ENCODE assay signal across 19 cellular contexts in the genomic region with DNA sequence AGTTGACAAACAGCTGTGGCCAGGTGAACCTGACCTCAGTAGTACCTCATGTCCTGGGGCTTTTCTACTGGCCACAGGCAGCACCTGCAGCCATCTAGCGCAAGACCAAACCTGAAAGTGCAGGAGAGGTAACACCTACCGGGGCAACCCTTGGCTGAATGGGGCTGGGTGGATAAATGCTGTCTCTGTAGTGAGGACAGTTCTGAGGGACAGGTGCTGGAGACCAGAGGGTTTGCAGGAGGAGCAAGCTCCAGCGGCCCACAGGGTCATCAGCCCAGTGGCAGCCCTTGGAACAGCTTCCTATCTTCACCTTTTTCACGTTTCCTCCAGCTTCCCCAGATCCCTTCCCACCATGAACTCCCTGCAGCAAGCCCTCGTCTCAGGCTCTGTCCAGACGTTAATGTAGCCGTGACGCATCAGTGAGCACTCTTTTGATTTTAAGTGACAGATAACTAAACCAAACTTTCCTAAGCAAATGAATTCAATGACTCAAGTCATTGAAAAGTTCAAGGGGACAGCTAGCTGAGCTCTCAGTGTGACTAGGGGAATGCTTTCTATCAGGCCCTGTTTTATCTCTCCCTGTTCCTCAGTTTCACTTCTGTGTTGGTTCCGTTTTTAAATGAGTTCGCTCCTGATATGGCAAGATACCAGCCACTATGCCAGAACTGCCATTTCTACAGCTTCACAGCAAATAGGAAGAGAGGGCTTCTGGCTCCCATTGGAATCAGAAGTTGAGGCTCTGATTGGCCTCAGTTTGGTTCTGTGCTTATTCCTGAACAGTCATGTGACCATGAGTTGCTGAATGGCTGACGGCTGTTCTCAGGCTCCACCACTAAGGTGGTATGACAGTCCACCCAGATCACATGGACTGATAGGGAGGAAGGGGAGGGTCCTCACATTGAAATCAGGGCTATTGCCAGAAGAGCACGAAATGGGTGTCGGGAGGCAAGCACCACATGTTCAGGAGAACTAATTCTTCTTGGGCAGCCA. TPM values are rescaled to one million over a fixed set of nuclear protein-coding genes. Genes with fewer than 3 reads are reported as not detected.
A peak's percentile ranks its signal among the peaks of the same experiment; 100 is the strongest.
DNase-seq lines count a peak whose midpoint lies in the region; ATAC-seq, FAIRE-seq and TF ChIP-seq lines count a peak whose summit lies in the region.
"Had no signal": no experiment of that assay in that cellular context is flagged by ENCODE, and none has a peak within 500 bp of the region (broad histone marks: within the 10 kb centered on the region; RNA-seq: fewer than 3 reads in every experiment).

No MANE protein-coding gene starts in this region.

- no peaks in the 10 kb centered on the region for H3K79me2 ChIP-seq in Karpas-422 (ENCODE audit: low read length)
- H3K79me2 ChIP-seq in GM12878 (ENCODE audit: control insufficient read depth, insufficient read depth, low read length), result no peaks in the 10 kb centered on the region

- no TSS peak for BruUV-seq in GM12878 (replicated peaks; lab: Mats Ljungman, UMichigan)

- SMC1A ChIA-PET in GM12878 (lab: Charles Lee; ENCODE audit: uncharacterized antibody, unreplicated experiment), result interaction anchor here (1.0 to 1.4 kb wide), 4 partner anchors 92 to 103 kb away, joined by 3 to 9 read pairs (median 5); no protein-coding TSS in a partner anchor

- H3K9me2 ChIP-seq in Karpas-422 (replicated peaks; ENCODE audit: insufficient read depth, low read length), result no peaks in the 10 kb centered on the region

- TF ChIP-seq POLR2A in GM12878 (IDR thresholded peaks at IDR 0.05; ENCODE audit: low read depth, low read length), result no peak
- no peak for TF ChIP-seq POLR2A in esophagus squamous epithelium (IDR thresholded peaks at IDR 0.05)

- ATAC-seq in GM19395 (IDR thresholded peaks at IDR 0.05; ENCODE audit: unreplicated experiment), result peak; percentile 56
- peak; percentile 64 for ATAC-seq in GM12878
- ATAC-seq: activated CD8-positive, alpha-beta T cell treated with anti-CD3 and anti-CD28 coated beads for 36 hours; pancreas had no signal

- H3K4me2 ChIP-seq in Karpas-422 (ENCODE audit: low read depth, low read length, poor library complexity, severe bottlenecking), result peak overlapping the region; percentile 51
- peak overlapping the region; percentile 26; the same call in 1 of the 2 replicates for H3K4me2 ChIP-seq in GM12878 (ENCODE audit: control insufficient read depth, insufficient read depth)

- no peak overlapping the region for H2AFZ ChIP-seq in Karpas-422 (ENCODE audit: low read length)
- peak overlapping the region; percentile 22; the same call in 1 of the 2 replicates for H2AFZ ChIP-seq in GM12878 (ENCODE audit: control insufficient read depth, low read depth, low read length)

- RAD21 ChIA-PET in GM12878 (lab: Charles Lee; ENCODE audit: unreplicated experiment), result interaction anchor here (0.6 to 1.4 kb wide), 2 partner anchors 11 to 89 kb away, joined by 3 to 4 read pairs; no protein-coding TSS in a partner anchor

- peaks cover 8% of the 10 kb centered on the region for H3K4me1 ChIP-seq in Karpas-422 (ENCODE audit: low read length)
- H3K4me1 ChIP-seq in GM12878 (ENCODE audit: control insufficient read depth, insufficient read depth, low read length), result peaks cover 14% of the 10 kb centered on the region
- H3K4me1 ChIP-seq in esophagus squamous epithelium, result peaks cover 0 to 30% (median 0%) of the 10 kb centered on the region in 3 donors
- H3K4me1 ChIP-seq: Caco-2, pancreas, SJCRH30 had no signal

- TF ChIP-seq CTCF in GM12878 (IDR thresholded peaks at IDR 0.05 in 2 of 3, conservative IDR thresholded peaks at IDR 0.05 in 1 of 3; ENCODE audit: control insufficient read depth in 2 of 3, extremely low read depth in 1 of 3, insufficient read depth in 1 of 3, low read depth in 3 of 3, low read length in 3 of 3), result no peak
- TF ChIP-seq CTCF in foreskin fibroblast (IDR thresholded peaks at IDR 0.05; ENCODE audit: low read depth, low read length), result no peak
- TF ChIP-seq CTCF in esophagus squamous epithelium (IDR thresholded peaks at IDR 0.05), result no peak

- CTCF ChIA-PET in GM12878 (lab: Yijun Ruan, JAX), result interaction anchor here (1.0 to 3.5 kb wide), 5 partner anchors 12 to 112 kb away, joined by 3 to 19 read pairs (median 7); a partner anchor contains a TSS

- TF ChIP-seq RAD21 in GM12878 (IDR thresholded peaks at IDR 0.05; ENCODE audit: insufficient read depth, low read depth, low read length), result no peak

- H3K4me3 ChIP-seq in Karpas-422 (ENCODE audit: low read length), result no peak overlapping the region
- no peak overlapping the region for H3K4me3 ChIP-seq in GM12878
- H3K4me3 ChIP-seq in foreskin fibroblast (ENCODE audit: low read depth in 1 of 2, low read length in 2 of 2), result no peak overlapping the region
- no peak overlapping the region for H3K4me3 ChIP-seq in esophagus squamous epithelium
- H3K4me3 ChIP-seq: coronary artery, mucosa of descending colon, pancreas, SJCRH30 had no signal

- POLR2A ChIA-PET in GM12878 (lab: Charles Lee), result no interaction called here

- H3K36me3 ChIP-seq in Karpas-422 (ENCODE audit: insufficient read depth, low read length), result no peaks in the 10 kb centered on the region
- H3K36me3 ChIP-seq in GM12878 (ENCODE audit: control insufficient read depth in 2 of 2, insufficient read depth in 2 of 2, low read length in 1 of 2), result no peaks in the 10 kb centered on the region
- no peaks in the 10 kb centered on the region for H3K36me3 ChIP-seq in esophagus squamous epithelium
- H3K36me3 ChIP-seq: pancreas, SJCRH30 had no signal

- in situ Hi-C loops in GM12878 (cut with MboI), result loop anchor here (5.0 to 10.0 kb wide), 4 partner anchors 93 to 783 kb away; no protein-coding TSS in a partner anchor

- TF ChIP-seq EP300 in GM12878 (IDR thresholded peaks at IDR 0.05; ENCODE audit: borderline replicate concordance in 1 of 2, control insufficient read depth in 1 of 2, low read depth in 2 of 2, low read length in 2 of 2), result no peak

- 8% methylated on average over 13 of the region's 13 CpGs for WGBS in GM12878 (ENCODE audit: insufficient coverage, insufficient replicate concordance, low lambda C conversion rate, missing lambda C conversion rate)
- WGBS in esophagus squamous epithelium, 2 donors, result 72 to 81% methylated on average over 12 to 13 of the region's 13 CpGs

- DNase-seq in CD1c-positive myeloid dendritic cell (ENCODE audit: extremely low spot score) (peak; percentile 4), Karpas-422 (no peak), GM12878 (ENCODE audit: low read depth, low spot score) (peak; percentile 47), foreskin fibroblast (no peak), activated gamma-delta T cell (lab: John Stamatoyannopoulos, UW) (no peak), esophagus squamous epithelium (lab: John Stamatoyannopoulos, UW) (no peak)
- DNase-seq in stimulated activated CD4-positive, alpha-beta T cell treated with anti-CD3 and anti-CD28 coated beads, Interleukin-12 subunit alpha, Interleukin-12 subunit beta, amount 100 ng/mL, for 4 hours, result no peak
- DNase-seq: activated CD8-positive, alpha-beta T cell treated with anti-CD3 and anti-CD28 coated beads for 36 hours; activated effector memory CD4-positive, alpha-beta T cell treated with anti-CD3 and anti-CD28 coated beads, Interleukin-2, amount 50 U/mL, for 16 hours; Caco-2; GF-D8; mucosa of descending colon; NCI-H510A; pancreas; SJCRH30 had no signal

- H3K27ac ChIP-seq in Karpas-422 (ENCODE audit: low read length), result no peak overlapping the region
- no peak overlapping the region for H3K27ac ChIP-seq in GM12878 (ENCODE audit: control insufficient read depth, insufficient read depth)
- H3K27ac ChIP-seq in esophagus squamous epithelium, result no peak overlapping the region
- H3K27ac ChIP-seq: coronary artery, pancreas, SJCRH30 had no signal

- H3K9ac ChIP-seq in Karpas-422 (ENCODE audit: low read length), result no peak overlapping the region
- no peak overlapping the region for H3K9ac ChIP-seq in GM12878 (ENCODE audit: control insufficient read depth, insufficient read depth, low read length)

- no peaks in the 10 kb centered on the region for H3K27me3 ChIP-seq in Karpas-422 (ENCODE audit: low read length)
- H3K27me3 ChIP-seq in GM12878 (replicated peaks in 1 of 2; ENCODE audit: control insufficient read depth in 2 of 2, insufficient read depth in 2 of 2, low read length in 1 of 2), result no peaks in the 10 kb centered on the region
- H3K27me3 ChIP-seq in esophagus squamous epithelium, result no peaks in the 10 kb centered on the region
- H3K27me3 ChIP-seq: pancreas, SJCRH30 had no signal

- FAIRE-seq in GM12878 (lab: Jason Lieb, UNC), result peak; percentile 66
- FAIRE-seq: astrocyte, pancreas had no signal

- H3K9me3 ChIP-seq in Karpas-422 (ENCODE audit: low read length) (no peaks in the 10 kb centered on the region), GM12878 (replicated peaks; ENCODE audit: control insufficient read depth, insufficient read depth, low read length) (no peaks in the 10 kb centered on the region), esophagus squamous epithelium (no peaks in the 10 kb centered on the region)
- H3K9me3 ChIP-seq: Caco-2, mucosa of descending colon, pancreas, SJCRH30 had no signal

- H4K20me1 ChIP-seq in Karpas-422 (ENCODE audit: insufficient read depth, low read depth, low read length), result 0 out of 2 replicates have a peak, but pooled peaks cover 3% of the 10 kb centered on the region
- H4K20me1 ChIP-seq in GM12878 (ENCODE audit: control insufficient read depth, insufficient read depth), result no peaks in the 10 kb centered on the region

- intact Hi-C loops in GM12878 (cut with micrococcal nuclease; ENCODE audit: unreplicated experiment) (loop anchor here (5.0 to 10.0 kb wide), 3 partner anchors 253 to 781 kb away; no protein-coding TSS in a partner anchor), esophagus squamous epithelium (cut with DNase I) (loop anchor here (5.0 kb wide), 1 partner anchor 98 kb away; no protein-coding TSS in a partner anchor)

RNA-seq across cellular contexts. Expression of a gene that starts 12.1 kb away (rescaled TPM):
- 70.7 and 80.0 TPM in 2 replicates for total RNA-seq in Karpas-422 (2014; rRNA removed; shearing (Covaris generic); ENCODE audit: low replicate concordance)
- 6.5 and 8.4 TPM in 2 replicates for total RNA-seq in GM12878 (2013; cell fraction: nucleolus; rRNA removed)
- total RNA-seq in GM12878 (2014; rRNA removed) (40.0 and 54.8 TPM in 2 replicates), GM12878 (2014; rRNA removed; fragmentation: Illumina TruSeq; extraction: Trizol) (88.4 and 94.5 TPM in 2 replicates), GM12878 (2021) (36.9 and 39.0 TPM in 2 replicates), esophagus squamous epithelium (10 to 100 TPM; 39.0 to 68.9 (median 46.4) TPM)
- polyA plus RNA-seq in GM12878 (2011; ENCODE audit: low read depth), result 11.2 TPM
- polyA plus RNA-seq in GM12878 (2011; rRNA removed) (60.8 and 128 TPM in 2 replicates), GM12878 (2014; fragmentation: Illumina TruSeq; extraction: Trizol) (136 and 201 TPM in 2 replicates), GM12878 (2014; fragmentation: Nextera tagmentation; extraction: Ambion mirVana) (100 to 1,000 TPM; 121 to 123 TPM), GM12878 (2014; rRNA removed) (51.0 and 76.6 TPM in 2 replicates), GM12878 (2016; fragmentation: Nextera tagmentation; extraction: Ambion mirVana) (10 to 100 TPM; 78.1 to 87.5 TPM)
- 16.6 and 21.9 TPM in 2 replicates for polyA plus RNA-seq in GM12878 (2011; cell fraction: cytosol; rRNA removed)
- 20.8 and 22.9 TPM in 2 replicates for polyA plus RNA-seq in GM12878 (2011; cell fraction: nucleus; rRNA removed)
- 58.4 and 77.9 TPM in 2 replicates for polyA plus RNA-seq in GM12878 (2012)
- polyA minus RNA-seq in GM12878 (2011; rRNA and poly(A)+ RNA removed), result 4.4 and 6.5 TPM in 2 replicates
- 5.4 and 8.2 TPM in 2 replicates for polyA minus RNA-seq in GM12878 (2011; cell fraction: cytosol; rRNA and poly(A)+ RNA removed)
- polyA minus RNA-seq in GM12878 (2011; cell fraction: nucleus; rRNA and poly(A)+ RNA removed), result 0.97 and 2.9 TPM in 2 replicates

RNA-seq across cellular contexts. Expression of a gene that starts 22.0 kb away (rescaled TPM):
- total RNA-seq in Karpas-422 (2014; rRNA removed; shearing (Covaris generic); ENCODE audit: low replicate concordance), result not detected in 2 replicates
- total RNA-seq in GM12878 (2013; cell fraction: nucleolus; rRNA removed), result not detected in 2 replicates
- total RNA-seq in GM12878 (2014; rRNA removed), result not detected in 2 replicates
- total RNA-seq in GM12878 (2014; rRNA removed; fragmentation: Illumina TruSeq; extraction: Trizol), result not detected in 2 replicates
- 0.69 TPM in 1 of 2 replicates, not detected in the other for total RNA-seq in GM12878 (2021)
- polyA plus RNA-seq in GM12878 (2011; ENCODE audit: low read depth), result not detected
- not detected in 2 replicates for polyA plus RNA-seq in GM12878 (2011; rRNA removed)
- polyA plus RNA-seq in GM12878 (2011; cell fraction: cytosol; rRNA removed), result not detected in 2 replicates
- not detected in 2 replicates for polyA plus RNA-seq in GM12878 (2011; cell fraction: nucleus; rRNA removed)
- not detected in 2 replicates for polyA plus RNA-seq in GM12878 (2012)
- not detected in 2 replicates for polyA plus RNA-seq in GM12878 (2014; fragmentation: Illumina TruSeq; extraction: Trizol)
- polyA plus RNA-seq in GM12878 (2014; fragmentation: Nextera tagmentation; extraction: Ambion mirVana), result not detected
- not detected in 2 replicates for polyA plus RNA-seq in GM12878 (2014; rRNA removed)
- polyA plus RNA-seq in GM12878 (2016; fragmentation: Nextera tagmentation; extraction: Ambion mirVana), result not detected
- not detected in 2 replicates for polyA minus RNA-seq in GM12878 (2011; rRNA and poly(A)+ RNA removed)
- polyA minus RNA-seq in GM12878 (2011; cell fraction: cytosol; rRNA and poly(A)+ RNA removed), result not detected in 2 replicates
- polyA minus RNA-seq in GM12878 (2011; cell fraction: nucleus; rRNA and poly(A)+ RNA removed), result not detected in 2 replicates
- 10 to 100 TPM in 2 of 4 donors, 1 to 10 TPM in 2; 1.3 to 12.3 (median 8.9) TPM for total RNA-seq in esophagus squamous epithelium
- total RNA-seq: activated CD8-positive, alpha-beta T cell treated with anti-CD3 and anti-CD28 coated beads for 36 hours; mucosa of descending colon; SJCRH30; subcutaneous adipose tissue had no signal
- polyA plus RNA-seq: pancreas had no signal

Comparison
In these comparisons a context has a peak if more than half of its experiments do, and no peak if none do; other contexts are left out.
1. DNase-seq: peak in CD1c-positive myeloid dendritic cell (single experiment) and GM12878 (single experiment); none in Karpas-422 (single experiment), foreskin fibroblast (0 of 2), activated gamma-delta T cell (single experiment), stimulated activated CD4-positive, alpha-beta T cell treated with anti-CD3 and anti-CD28 coated beads, Interleukin-12 subunit alpha, Interleukin-12 subunit beta, amount 100 ng/mL, for 4 hours (single experiment) and esophagus squamous epithelium (single experiment).